11 cellular contexts compared by ENCODE assay signal in genomic region chr10:6494934-6495592, GRCh38.
A peak's percentile ranks its signal among the peaks of the same experiment; 100 is the strongest.
DNase-seq lines count a peak whose midpoint lies in the region; ATAC-seq and TF ChIP-seq lines count a peak whose summit lies in the region.
"Had no signal": no experiment of that assay in that cellular context is flagged by ENCODE, and none has a peak within 500 bp of the region (broad histone marks: within the 10 kb centered on the region; RNA-seq: fewer than 3 reads in every experiment).

No MANE protein-coding gene starts in this region.

- H3K27me3 Mint-ChIP-seq in CD8-positive, alpha-beta T cell (ENCODE audit: low read depth) = no peaks in the 10 kb centered on the region
- no peaks in the 10 kb centered on the region for H3K27me3 Mint-ChIP-seq in activated T-helper 1 cell treated with anti-CD3 and anti-CD28 coated beads, Interleukin-12 subunit alpha, Interleukin-12 subunit beta, Interleukin-2, Interleukin-4 antibody, amounts not matched to agents 30 ng/mL and 10 ng/mL and 1 ng/mL, durations not matched to agents 14 hours and 24 hours and 36 hours (ENCODE audit: insufficient read depth)
- no peaks in the 10 kb centered on the region for H3K27me3 Mint-ChIP-seq in natural killer cell treated with Interleukin-12 subunit alpha and Interleukin-12 subunit beta and Interleukin-15 and Interleukin-18, amount 100 ng/mL, for 72 hours
- H3K27me3 Mint-ChIP-seq: brain had no signal

- peak in 6 of 7 experiments; percentile 22 to 76 (median 47) for DNase-seq in CD8-positive, alpha-beta T cell
- DNase-seq in T-helper 1 cell (peak; percentile 35 to 79 (median 56)), medulla oblongata (ENCODE audit: extremely low spot score) (no peak), dedifferentiated amniotic fluid mesenchymal stem cell (ENCODE audit: extremely low spot score) (no peak), head of caudate nucleus (no peak), A673 (ENCODE audit: low spot score) (no peak)
- peak; percentile 66 for DNase-seq in activated T-helper 1 cell treated with anti-CD3 and anti-CD28 coated beads, Interleukin-12 subunit alpha, Interleukin-12 subunit beta, Interleukin-2, Interleukin-4 antibody, amounts not matched to agents 30 ng/mL and 10 ng/mL and 1 ng/mL, durations not matched to agents 14 hours and 24 hours and 36 hours (ENCODE audit: low spot score)
- no peak for DNase-seq in natural killer cell treated with Interleukin-12 subunit alpha and Interleukin-12 subunit beta and Interleukin-15 and Interleukin-18, amount 100 ng/mL, for 72 hours (ENCODE audit: low spot score)
- DNase-seq: Caco-2, SHP77 had no signal

- no peaks in the 10 kb centered on the region for H3K9me3 ChIP-seq in CD8-positive, alpha-beta T cell (ENCODE audit: low read length)
- H3K9me3 ChIP-seq in A673 (ENCODE audit: low read depth, low read length, poor library complexity, severe bottlenecking) = no peaks in the 10 kb centered on the region
- H3K9me3 ChIP-seq: Caco-2 had no signal

- H3K4me1 ChIP-seq in CD8-positive, alpha-beta T cell (ENCODE audit: insufficient read depth, low read length) = peaks cover 62% of the 10 kb centered on the region
- no peaks in the 10 kb centered on the region for H3K4me1 ChIP-seq in A673 (ENCODE audit: insufficient read depth, low read length, poor library complexity, severe bottlenecking)
- H3K4me1 ChIP-seq: Caco-2 had no signal

- no TSS peak for BruUV-seq in A673 (replicated peaks; lab: Mats Ljungman, UMichigan)

- H3K27ac ChIP-seq in CD8-positive, alpha-beta T cell (ENCODE audit: low read depth, low read length) = peak overlapping the region; percentile 46
- H3K27ac ChIP-seq in A673 (ENCODE audit: low read depth, low read length, poor library complexity, severe bottlenecking) = no peak overlapping the region

- no peak overlapping the region for H3K4me3 Mint-ChIP-seq in CD8-positive, alpha-beta T cell
- H3K4me3 Mint-ChIP-seq in activated T-helper 1 cell treated with anti-CD3 and anti-CD28 coated beads, Interleukin-12 subunit alpha, Interleukin-12 subunit beta, Interleukin-2, Interleukin-4 antibody, amounts not matched to agents 30 ng/mL and 10 ng/mL and 1 ng/mL, durations not matched to agents 14 hours and 24 hours and 36 hours = no peak overlapping the region
- H3K4me3 Mint-ChIP-seq in natural killer cell treated with Interleukin-12 subunit alpha and Interleukin-12 subunit beta and Interleukin-15 and Interleukin-18, amount 100 ng/mL, for 72 hours = no peak overlapping the region
- H3K4me3 Mint-ChIP-seq: brain had no signal

- peak; percentile 60 for ATAC-seq in CD8-positive, alpha-beta T cell
- ATAC-seq in natural killer cell treated with Interleukin-12 subunit alpha and Interleukin-12 subunit beta and Interleukin-15 and Interleukin-18, amount 100 ng/mL, for 72 hours = peak; percentile 28 to 58

- H3K27ac Mint-ChIP-seq in CD8-positive, alpha-beta T cell = no peak overlapping the region
- H3K27ac Mint-ChIP-seq in activated T-helper 1 cell treated with anti-CD3 and anti-CD28 coated beads, Interleukin-12 subunit alpha, Interleukin-12 subunit beta, Interleukin-2, Interleukin-4 antibody, amounts not matched to agents 30 ng/mL and 10 ng/mL and 1 ng/mL, durations not matched to agents 14 hours and 24 hours and 36 hours = no peak overlapping the region
- no peak overlapping the region for H3K27ac Mint-ChIP-seq in natural killer cell treated with Interleukin-12 subunit alpha and Interleukin-12 subunit beta and Interleukin-15 and Interleukin-18, amount 100 ng/mL, for 72 hours
- H3K27ac Mint-ChIP-seq: brain had no signal

- POLR2A ChIA-PET in CD8-positive, alpha-beta T cell (lab: Charles Lee) = no interaction called here
- POLR2A ChIA-PET in A673 (lab: Charles Lee; ENCODE audit: low non-redundant PET) = no interaction called here

- CTCF ChIA-PET in CD8-positive, alpha-beta T cell (lab: Charles Lee) = interaction anchor here (0.9 to 2.0 kb wide), 2 partner anchors 21 to 49 kb away, joined by 4 read pairs; no protein-coding TSS in a partner anchor
- CTCF ChIA-PET in A673 (lab: Charles Lee) = no interaction called here

- peaks cover 22% of the 10 kb centered on the region for H3K36me3 Mint-ChIP-seq in CD8-positive, alpha-beta T cell
- H3K36me3 Mint-ChIP-seq in activated T-helper 1 cell treated with anti-CD3 and anti-CD28 coated beads, Interleukin-12 subunit alpha, Interleukin-12 subunit beta, Interleukin-2, Interleukin-4 antibody, amounts not matched to agents 30 ng/mL and 10 ng/mL and 1 ng/mL, durations not matched to agents 14 hours and 24 hours and 36 hours (ENCODE audit: low read depth) = peaks cover 39% of the 10 kb centered on the region
- H3K36me3 Mint-ChIP-seq in natural killer cell treated with Interleukin-12 subunit alpha and Interleukin-12 subunit beta and Interleukin-15 and Interleukin-18, amount 100 ng/mL, for 72 hours = peaks cover 28% of the 10 kb centered on the region
- H3K36me3 Mint-ChIP-seq: brain had no signal

- no peaks in the 10 kb centered on the region for H3K27me3 ChIP-seq in CD8-positive, alpha-beta T cell (ENCODE audit: insufficient read depth, low read length)
- peaks cover 100% of the 10 kb centered on the region for H3K27me3 ChIP-seq in A673 (replicated peaks; ENCODE audit: insufficient read depth, low read depth, low read length, poor library complexity)

- H3K9me3 Mint-ChIP-seq in CD8-positive, alpha-beta T cell = peaks cover 5% of the 10 kb centered on the region
- H3K9me3 Mint-ChIP-seq in activated T-helper 1 cell treated with anti-CD3 and anti-CD28 coated beads, Interleukin-12 subunit alpha, Interleukin-12 subunit beta, Interleukin-2, Interleukin-4 antibody, amounts not matched to agents 30 ng/mL and 10 ng/mL and 1 ng/mL, durations not matched to agents 14 hours and 24 hours and 36 hours = peaks cover 4% of the 10 kb centered on the region
- H3K9me3 Mint-ChIP-seq in natural killer cell treated with Interleukin-12 subunit alpha and Interleukin-12 subunit beta and Interleukin-15 and Interleukin-18, amount 100 ng/mL, for 72 hours = no peaks in the 10 kb centered on the region
- H3K9me3 Mint-ChIP-seq: brain had no signal

- intact Hi-C loops in CD8-positive, alpha-beta T cell (cut with DNase I, micrococcal nuclease) = loop anchor here (1.0 to 10.0 kb wide), 5 partner anchors 48 to 220 kb away; no protein-coding TSS in a partner anchor
- intact Hi-C loops in activated T-helper 1 cell treated with anti-CD3 and anti-CD28 coated beads, Interleukin-12 subunit alpha, Interleukin-12 subunit beta, Interleukin-2, Interleukin-4 antibody, amounts not matched to agents 30 ng/mL and 10 ng/mL and 1 ng/mL, durations not matched to agents 14 hours and 24 hours and 36 hours (cut with micrococcal nuclease) = loop anchor here (1.0 to 10.0 kb wide), 5 partner anchors 12 to 440 kb away; no protein-coding TSS in a partner anchor
- intact Hi-C loops in head of caudate nucleus (cut with DNase I) = no loop called here
- intact Hi-C loops in A673 (cut with micrococcal nuclease; ENCODE audit: unreplicated experiment) = no loop called here

- peaks cover 35% of the 10 kb centered on the region for H3K36me3 ChIP-seq in CD8-positive, alpha-beta T cell (ENCODE audit: insufficient read depth, low read length)
- no peaks in the 10 kb centered on the region for H3K36me3 ChIP-seq in A673 (ENCODE audit: insufficient read depth, low read length, poor library complexity, severe bottlenecking)

- H3K4me1 Mint-ChIP-seq in CD8-positive, alpha-beta T cell (ENCODE audit: low read depth) = peaks cover 40% of the 10 kb centered on the region
- peaks cover 17% of the 10 kb centered on the region for H3K4me1 Mint-ChIP-seq in activated T-helper 1 cell treated with anti-CD3 and anti-CD28 coated beads, Interleukin-12 subunit alpha, Interleukin-12 subunit beta, Interleukin-2, Interleukin-4 antibody, amounts not matched to agents 30 ng/mL and 10 ng/mL and 1 ng/mL, durations not matched to agents 14 hours and 24 hours and 36 hours (ENCODE audit: low read depth)
- H3K4me1 Mint-ChIP-seq in natural killer cell treated with Interleukin-12 subunit alpha and Interleukin-12 subunit beta and Interleukin-15 and Interleukin-18, amount 100 ng/mL, for 72 hours (ENCODE audit: low read depth in 2 of 2) = peaks cover 21 to 45% of the 10 kb centered on the region in 2 donors

- H3K4me3 ChIP-seq in CD8-positive, alpha-beta T cell (ENCODE audit: low read depth, low read length) = peak overlapping the region; percentile 33
- H3K4me3 ChIP-seq in A673 (ENCODE audit: low read depth, low read length, poor library complexity, severe bottlenecking) = no peak overlapping the region

- TF ChIP-seq CTCF in CD8-positive, alpha-beta T cell (IDR thresholded peaks at IDR 0.05) = no peak
- TF ChIP-seq CTCF in A673 (conservative IDR thresholded peaks at IDR 0.05; ENCODE audit: low read depth, low read length) = no peak

Comparison
In these comparisons a context has a peak if more than half of its experiments do, and no peak if none do; other contexts are left out.
1. DNase-seq: peak in CD8-positive, alpha-beta T cell (6 of 7), T-helper 1 cell (5 of 5) and activated T-helper 1 cell treated with anti-CD3 and anti-CD28 coated beads, Interleukin-12 subunit alpha, Interleukin-12 subunit beta, Interleukin-2, Interleukin-4 antibody, amounts not matched to agents 30 ng/mL and 10 ng/mL and 1 ng/mL, durations not matched to agents 14 hours and 24 hours and 36 hours (single experiment); none in natural killer cell treated with Interleukin-12 subunit alpha and Interleukin-12 subunit beta and Interleukin-15 and Interleukin-18, amount 100 ng/mL, for 72 hours (single experiment), medulla oblongata (single experiment), dedifferentiated amniotic fluid mesenchymal stem cell (single experiment), head of caudate nucleus (0 of 42) and A673 (single experiment).
2. intact Hi-C loops: an anchor here in CD8-positive, alpha-beta T cell (1.0 to 10.0 kb wide) and activated T-helper 1 cell treated with anti-CD3 and anti-CD28 coated beads, Interleukin-12 subunit alpha, Interleukin-12 subunit beta, Interleukin-2, Interleukin-4 antibody, amounts not matched to agents 30 ng/mL and 10 ng/mL and 1 ng/mL, durations not matched to agents 14 hours and 24 hours and 36 hours (1.0 to 10.0 kb wide); none called in head of caudate nucleus and A673.